In genomic region chr4:83240379-83240875, GRCh38 we compare ENCODE assay signal across 9 cellular contexts. TPM values are rescaled to one million over a fixed set of nuclear protein-coding genes. Genes with fewer than 3 reads are reported as not detected.
DNase-seq lines count a peak whose midpoint lies in the region; ATAC-seq and TF ChIP-seq lines count a peak whose summit lies in the region.
"Had no signal": no experiment of that assay in that cellular context is flagged by ENCODE, and none has a peak within 500 bp of the region (broad histone marks: within the 10 kb centered on the region; RNA-seq: fewer than 3 reads in every experiment).

No MANE protein-coding gene starts in this region.

- H3K9ac ChIP-seq in KMS-11, result no peak overlapping the region

- H3K79me2 ChIP-seq in KMS-11 (ENCODE audit: insufficient read depth, low read depth), result no peaks in the 10 kb centered on the region

- H3K4me1 Mint-ChIP-seq in naive thymus-derived CD8-positive, alpha-beta T cell, result peaks cover 23 to 63% (median 60%) of the 10 kb centered on the region in 4 donors
- H3K4me1 Mint-ChIP-seq in HFFc6 (ENCODE audit: low read depth), result peaks cover 3% of the 10 kb centered on the region; the same call in 1 of the 2 replicates

- ATAC-seq in GM18909 (IDR thresholded peaks at IDR 0.05; ENCODE audit: poor library complexity, unreplicated experiment) (peak; percentile 93), HG02642 (IDR thresholded peaks at IDR 0.05; ENCODE audit: poor library complexity, unreplicated experiment) (peak; percentile 91)
- no peak for ATAC-seq in naive thymus-derived CD8-positive, alpha-beta T cell

- H3K4me3 ChIP-seq in KMS-11 (IDR thresholded peaks at IDR 0.05; ENCODE audit: insufficient read depth, low read depth, low read length), result peak overlapping the region; percentile 71

- peaks cover 38% of the 10 kb centered on the region for H3K4me1 ChIP-seq in KMS-11 (ENCODE audit: low read depth, poor library complexity, severe bottlenecking)

- H3K27me3 ChIP-seq in KMS-11 (ENCODE audit: insufficient read depth, low read depth), result no peaks in the 10 kb centered on the region; the same call in 1 of the 2 replicates

- POLR2A ChIA-PET in naive thymus-derived CD8-positive, alpha-beta T cell (lab: Charles Lee), result interaction anchor here (1.2 to 1.9 kb wide), 2 partner anchors 21 to 23 kb away, joined by 3 to 5 read pairs; no protein-coding TSS in a partner anchor

- H2AFZ ChIP-seq in KMS-11 (ENCODE audit: low read depth), result no peak overlapping the region

- no peak overlapping the region for H3K4me3 Mint-ChIP-seq in naive thymus-derived CD8-positive, alpha-beta T cell
- H3K4me3 Mint-ChIP-seq in HFFc6, result no peak overlapping the region

- TF ChIP-seq CTCF in KMS-11 (conservative IDR thresholded peaks at IDR 0.05; ENCODE audit: low read depth, low read length), result no peak
- TF ChIP-seq CTCF in HFFc6 (IDR thresholded peaks at IDR 0.05), result no peak

- no peaks in the 10 kb centered on the region for H3K27me3 Mint-ChIP-seq in naive thymus-derived CD8-positive, alpha-beta T cell
- H3K27me3 Mint-ChIP-seq in HFFc6 (ENCODE audit: insufficient read depth), result no peaks in the 10 kb centered on the region; the same call in none of the 2 replicates

- H3K36me3 ChIP-seq in KMS-11 (ENCODE audit: insufficient read depth), result no peaks in the 10 kb centered on the region

- H3K9me3 Mint-ChIP-seq in naive thymus-derived CD8-positive, alpha-beta T cell, result peaks cover 0 to 2% (median 0%) of the 10 kb centered on the region in 9 donors
- H3K9me3 Mint-ChIP-seq in HFFc6, result peaks cover 6% of the 10 kb centered on the region; the same call in 1 of the 2 replicates

- peaks cover 0 to 6% (median 0%) of the 10 kb centered on the region in 3 donors for H3K36me3 Mint-ChIP-seq in naive thymus-derived CD8-positive, alpha-beta T cell
- H3K36me3 Mint-ChIP-seq in HFFc6 (ENCODE audit: low read depth), result 0 out of 2 replicates have a peak, but pooled peaks cover 5% of the 10 kb centered on the region

- peak overlapping the region in 6 of 10 donors; percentile 34 to 78 (median 63) for H3K27ac Mint-ChIP-seq in naive thymus-derived CD8-positive, alpha-beta T cell
- H3K27ac Mint-ChIP-seq in HFFc6, result no peak overlapping the region

- H3K27ac ChIP-seq in KMS-11, result peak overlapping the region; percentile 50

- H3K4me2 ChIP-seq in KMS-11, result peak overlapping the region; percentile 74

- no peak for DNase-seq in naive thymus-derived CD8-positive, alpha-beta T cell
- DNase-seq in glomerular visceral epithelial cell (ENCODE audit: extremely low spot score) (no peak), HFFc6 (no peak), SHP77 (lab: John Stamatoyannopoulos, UW) (no peak)
- no peak for DNase-seq in stimulated activated CD4-positive, alpha-beta T cell treated with anti-CD3 and anti-CD28 coated beads, Interleukin-4, amount 100 ng/mL, for 1 hour
- DNase-seq: NCI-H526 treated with DMSO at 0.1 percent for 48 hours had no signal

- no peaks in the 10 kb centered on the region for H4K20me1 ChIP-seq in KMS-11 (ENCODE audit: insufficient read depth)

RNA-seq across cellular contexts. Expression of gene COQ2, which starts 44.2 kb away (rescaled TPM):
- total RNA-seq in naive thymus-derived CD8-positive, alpha-beta T cell, result 1 to 10 TPM; 5.3 to 5.9 TPM
- polyA plus RNA-seq in naive thymus-derived CD8-positive, alpha-beta T cell, result 1 to 10 TPM; 5.0 to 8.1 (median 5.2) TPM
- 10 to 100 TPM; 15.4 to 23.2 (median 20.6) TPM for total RNA-seq in HFFc6 (2021; fragmentation: NEBNext Ultra II Directional; extraction: Animal tissue kit (Norgen Biotek cat#: 25700))

Comparison
In these comparisons a context has a peak if more than half of its experiments do, and no peak if none do; other contexts are left out.
1. ATAC-seq: peak in GM18909 (single experiment) and HG02642 (single experiment); none in naive thymus-derived CD8-positive, alpha-beta T cell (0 of 2).